Comparison of ENCODE assay signal across 8 cellular contexts in genomic region chr17:491086-492014, GRCh38. TPM values are rescaled to one million over a fixed set of nuclear protein-coding genes. Genes with fewer than 3 reads are reported as not detected.
DNase-seq lines count a peak whose midpoint lies in the region; ATAC-seq, FAIRE-seq and TF ChIP-seq lines count a peak whose summit lies in the region.

No MANE protein-coding gene starts in this region.

- H3K36me3 Mint-ChIP-seq in central memory CD8-positive, alpha-beta T cell (ENCODE audit: insufficient read depth), result peaks cover 23% of the 10 kb centered on the region

- no peak for FAIRE-seq in keratinocyte (lab: Jason Lieb, UNC)

- H3K27me3 ChIP-seq in SJSA1 (replicated peaks), result no peaks in the 10 kb centered on the region
- H3K27me3 ChIP-seq in keratinocyte (ENCODE audit: control insufficient read depth, extremely low read depth, insufficient read depth, low read length), result peaks cover 11% of the 10 kb centered on the region

- H3K36me3 ChIP-seq in SJSA1, result 0 out of 2 replicates have a peak, but pooled peaks cover 6% of the 10 kb centered on the region
- H3K36me3 ChIP-seq in keratinocyte (ENCODE audit: control insufficient read depth in 2 of 2, extremely low read depth in 1 of 2, insufficient read depth in 2 of 2, low read length in 2 of 2), result no peaks in the 10 kb centered on the region

- H3K4me1 Mint-ChIP-seq in central memory CD8-positive, alpha-beta T cell, result peaks cover 10% of the 10 kb centered on the region

- no peak for ATAC-seq in central memory CD8-positive, alpha-beta T cell (replicated peaks; ENCODE audit: extremely low read depth, poor library complexity, severe bottlenecking)
- ATAC-seq in HG03354 (IDR thresholded peaks at IDR 0.05; ENCODE audit: poor library complexity, severe bottlenecking, unreplicated experiment), result no peak
- no peak for ATAC-seq in HG03378 (IDR thresholded peaks at IDR 0.05; ENCODE audit: unreplicated experiment)

- H3K4me3 ChIP-seq in SJSA1, result peak overlapping the region; percentile 47
- peak overlapping the region in 1 of 3 experiments; percentile 10 for H3K4me3 ChIP-seq in keratinocyte (ENCODE audit: control insufficient read depth in 2 of 3, extremely low read depth in 1 of 3, insufficient read depth in 2 of 3, low read depth in 1 of 3, low read length in 3 of 3)

- no peak overlapping the region for H3K27ac ChIP-seq in SJSA1
- H3K27ac ChIP-seq in keratinocyte (ENCODE audit: control insufficient read depth, insufficient read depth, low read length), result no peak overlapping the region

- in situ Hi-C loops in Caki2 (cut with HindIII; ENCODE audit: low pct_unique_long_range_greater_than_20kb, low sequenced_read_pairs), result no loop called here

- H3K9ac ChIP-seq in keratinocyte (ENCODE audit: control insufficient read depth, extremely low read depth, insufficient read depth, low read length), result no peak overlapping the region

- H3K9me3 ChIP-seq in SJSA1 (replicated peaks), result peaks cover 3% of the 10 kb centered on the region; the same call in 1 of the 2 replicates
- no peaks in the 10 kb centered on the region for H3K9me3 ChIP-seq in keratinocyte (ENCODE audit: control insufficient read depth, low read depth, low read length)

- H3K4me2 ChIP-seq in keratinocyte (ENCODE audit: control insufficient read depth, extremely low read depth, insufficient read depth, low read depth, low read length), result peak overlapping the region; percentile 48

- H3K4me3 Mint-ChIP-seq in central memory CD8-positive, alpha-beta T cell, result peak overlapping the region; percentile 73

- no peaks in the 10 kb centered on the region for H3K79me2 ChIP-seq in keratinocyte (ENCODE audit: control insufficient read depth, insufficient read depth, low read length)

- dilution Hi-C loops in keratinocyte (cut with MboI; ENCODE audit: extremely low pct_ligation_motif_present, low sequenced_read_pairs), result no loop called here

- no peaks in the 10 kb centered on the region for H4K20me1 ChIP-seq in keratinocyte (ENCODE audit: control insufficient read depth, extremely low read depth, insufficient read depth, low read length)

- TF ChIP-seq CTCF in keratinocyte (optimal IDR thresholded peaks at IDR 0.05 in 1 of 3, IDR thresholded peaks at IDR 0.05 in 1 of 3, conservative IDR thresholded peaks at IDR 0.05 in 1 of 3; ENCODE audit: extremely low read depth in 1 of 3, insufficient read depth in 2 of 3, low read length in 3 of 3), result no peak

- H3K27me3 Mint-ChIP-seq in central memory CD8-positive, alpha-beta T cell, result no peaks in the 10 kb centered on the region

- peak; percentile 16 for DNase-seq in Caki2 (ENCODE audit: low read depth)
- DNase-seq in SJSA1 (ENCODE audit: low read depth in 1 of 2, low spot score in 2 of 2), result peak; percentile 75 to 84
- peak; percentile 25 to 33 for DNase-seq in central memory CD8-positive, alpha-beta T cell (ENCODE audit: low spot score in 2 of 2)
- no peak for DNase-seq in keratinocyte (ENCODE audit: low read depth, low spot score)
- peak; percentile 10 to 32 (median 12) for DNase-seq in stimulated activated CD4-positive, alpha-beta T cell treated with anti-CD3 and anti-CD28 coated beads, TNF-alpha, amount 100 ng/mL, for 4 hours (ENCODE audit: low read depth in 3 of 3)
- DNase-seq in A172 (ENCODE audit: low spot score), result no peak

- H2AFZ ChIP-seq in keratinocyte (ENCODE audit: control insufficient read depth, low read length), result no peak overlapping the region

- no peaks in the 10 kb centered on the region for H3K9me3 Mint-ChIP-seq in central memory CD8-positive, alpha-beta T cell

- H3K4me1 ChIP-seq in SJSA1 (replicated peaks) (peaks cover 15% of the 10 kb centered on the region), keratinocyte (ENCODE audit: control insufficient read depth, extremely low read depth, insufficient read depth, low read length) (peaks cover 3% of the 10 kb centered on the region)

- H3K9me1 ChIP-seq in keratinocyte (ENCODE audit: control insufficient read depth, extremely low read depth, insufficient read depth, low read length), result no peaks in the 10 kb centered on the region

- H3K27ac Mint-ChIP-seq in central memory CD8-positive, alpha-beta T cell (ENCODE audit: low read depth), result peak overlapping the region; percentile 91

RNA-seq across cellular contexts. Expression of gene RFLNB, which starts 45.6 kb away (rescaled TPM):
- total RNA-seq in Caki2 (2014; rRNA removed; shearing (Covaris generic); ENCODE audit: low replicate concordance), result 36.0 and 38.2 TPM in 2 replicates
- total RNA-seq in SJSA1 (2014; rRNA removed; shearing (Covaris generic)), result 44.0 and 54.5 TPM in 2 replicates
- polyA plus RNA-seq in keratinocyte, result 0.86 to 3.4 TPM (median 1.3 TPM) in 3 replicates
- polyA plus RNA-seq in keratinocyte (2011; ENCODE audit: low read depth), result 0.66 TPM
- 1.4 and 2.5 TPM in 2 replicates for polyA plus RNA-seq in keratinocyte (2011; cell fraction: cytosol; rRNA removed)
- polyA plus RNA-seq in keratinocyte (2011; cell fraction: nucleus; rRNA removed), result 0.93 and 1.3 TPM in 2 replicates
- polyA plus RNA-seq in keratinocyte (2012; ENCODE audit: low replicate concordance), result 0.69 and 7.1 TPM in 2 replicates
- 1.3 to 3.9 TPM (median 1.7 TPM) in 3 replicates for polyA minus RNA-seq in keratinocyte
- polyA minus RNA-seq in keratinocyte (2011; cell fraction: cytosol; rRNA and poly(A)+ RNA removed), result 2.5 TPM
- polyA minus RNA-seq in keratinocyte (2011; cell fraction: nucleus; rRNA and poly(A)+ RNA removed), result 0.32 and 1.1 TPM in 2 replicates
- 89.1 and 96.9 TPM in 2 replicates for total RNA-seq in A172 (2014; rRNA removed; shearing (Covaris generic))

Comparison
In these comparisons a context has a peak if more than half of its experiments do, and no peak if none do; other contexts are left out.
1. DNase-seq: peak in Caki2 (single experiment), SJSA1 (2 of 2), central memory CD8-positive, alpha-beta T cell (2 of 2) and stimulated activated CD4-positive, alpha-beta T cell treated with anti-CD3 and anti-CD28 coated beads, TNF-alpha, amount 100 ng/mL, for 4 hours (3 of 3); none in keratinocyte (single experiment) and A172 (single experiment).